ENCODE assay signal across 1 cellular context in the genomic region with DNA sequence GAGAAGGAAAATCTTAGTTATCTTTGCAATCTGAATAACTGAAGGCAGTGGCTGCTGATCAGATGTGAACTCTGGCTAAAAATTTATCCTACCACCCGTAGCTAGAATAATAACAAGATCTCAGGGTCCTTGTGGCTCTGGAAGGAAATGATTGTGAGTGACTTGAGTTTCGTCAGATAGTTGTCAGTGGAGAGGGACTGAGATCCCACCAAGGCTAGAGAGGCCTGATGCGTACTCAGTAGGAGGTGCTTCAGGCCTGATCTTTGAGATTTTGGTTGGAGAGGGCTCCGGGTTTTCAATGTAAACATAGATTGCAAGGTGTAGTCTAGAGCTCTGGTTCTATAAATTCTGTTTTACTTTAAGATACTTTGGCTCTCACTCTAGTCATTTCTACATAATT.
TF ChIP-seq lines count a peak whose summit lies in the region.

No MANE protein-coding gene starts in this region.

TF ChIP-seq in H1, 55 proteins besides CTCF, POLR2A, EP300 and RAD21:
- no peak for TF ChIP-seq SP1 (IDR thresholded peaks at IDR 0.05; ENCODE audit: low read depth, low read length)
